Comparison of ENCODE assay signal across 2 cellular contexts in the genomic region with DNA sequence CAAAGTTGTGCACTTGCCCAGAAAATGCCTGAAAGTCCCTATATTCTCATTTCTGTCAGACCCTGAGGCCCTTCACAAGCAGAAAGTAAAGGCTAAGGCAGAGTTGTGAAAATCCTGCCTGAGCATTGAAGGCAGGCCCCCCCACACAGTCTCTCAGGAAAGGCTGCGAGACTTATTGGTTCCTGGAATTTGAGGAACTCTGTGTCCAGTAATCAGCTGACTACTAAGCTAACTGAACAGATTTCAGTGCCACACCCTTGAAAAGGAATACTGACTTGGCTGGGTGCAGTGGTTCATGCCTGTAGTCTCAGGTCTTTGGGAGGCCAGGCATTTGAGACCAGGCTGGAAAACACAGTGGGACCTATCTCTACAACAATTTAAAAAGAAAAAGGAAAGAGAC.
TF ChIP-seq lines count a peak whose summit lies in the region.

No MANE protein-coding gene starts in this region.

TF ChIP-seq in SK-N-SH treated with all-trans-retinoic acid at 6 μM for 48 hours, 23 proteins besides CTCF, POLR2A, EP300 and RAD21 (continued from another document):
- TF ChIP-seq ZNF70 (CRISPR knock-in tag; IDR thresholded peaks at IDR 0.05) (no peak), ZC3H10 (CRISPR knock-in tag; IDR thresholded peaks at IDR 0.05) (no peak), TOX (CRISPR knock-in tag; IDR thresholded peaks at IDR 0.05; ENCODE audit: borderline replicate concordance) (no peak)

TF ChIP-seq in SK-N-SH, 30 proteins besides CTCF, POLR2A, EP300 and RAD21 (continued from another document):
- no peak for TF ChIP-seq RFX5 (IDR thresholded peaks at IDR 0.05; ENCODE audit: low read length)
- TF ChIP-seq RXRA (IDR thresholded peaks at IDR 0.05; ENCODE audit: borderline replicate concordance, low read depth) = no peak
- TF ChIP-seq GATA2 (CRISPR knock-in tag; IDR thresholded peaks at IDR 0.05) = no peak
- TF ChIP-seq SIN3A (IDR thresholded peaks at IDR 0.05; ENCODE audit: borderline replicate concordance, low read depth, low read length) = no peak
- TF ChIP-seq, protein P1, sequence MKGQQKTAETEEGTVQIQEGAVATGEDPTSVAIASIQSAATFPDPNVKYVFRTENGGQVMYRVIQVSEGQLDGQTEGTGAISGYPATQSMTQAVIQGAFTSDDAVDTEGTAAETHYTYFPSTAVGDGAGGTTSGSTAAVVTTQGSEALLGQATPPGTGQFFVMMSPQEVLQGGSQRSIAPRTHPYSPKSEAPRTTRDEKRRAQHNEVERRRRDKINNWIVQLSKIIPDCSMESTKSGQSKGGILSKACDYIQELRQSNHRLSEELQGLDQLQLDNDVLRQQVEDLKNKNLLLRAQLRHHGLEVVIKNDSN (IDR thresholded peaks at IDR 0.05; ENCODE audit: borderline replicate concordance, low read depth) = no peak
- TF ChIP-seq, protein P2, sequence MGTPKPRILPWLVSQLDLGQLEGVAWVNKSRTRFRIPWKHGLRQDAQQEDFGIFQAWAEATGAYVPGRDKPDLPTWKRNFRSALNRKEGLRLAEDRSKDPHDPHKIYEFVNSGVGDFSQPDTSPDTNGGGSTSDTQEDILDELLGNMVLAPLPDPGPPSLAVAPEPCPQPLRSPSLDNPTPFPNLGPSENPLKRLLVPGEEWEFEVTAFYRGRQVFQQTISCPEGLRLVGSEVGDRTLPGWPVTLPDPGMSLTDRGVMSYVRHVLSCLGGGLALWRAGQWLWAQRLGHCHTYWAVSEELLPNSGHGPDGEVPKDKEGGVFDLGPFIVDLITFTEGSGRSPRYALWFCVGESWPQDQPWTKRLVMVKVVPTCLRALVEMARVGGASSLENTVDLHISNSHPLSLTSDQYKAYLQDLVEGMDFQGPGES (IDR thresholded peaks at IDR 0.05; ENCODE audit: low read depth, low read length) = no peak
